Comparison of ENCODE assay signal across 19 cellular contexts in the genomic region with DNA sequence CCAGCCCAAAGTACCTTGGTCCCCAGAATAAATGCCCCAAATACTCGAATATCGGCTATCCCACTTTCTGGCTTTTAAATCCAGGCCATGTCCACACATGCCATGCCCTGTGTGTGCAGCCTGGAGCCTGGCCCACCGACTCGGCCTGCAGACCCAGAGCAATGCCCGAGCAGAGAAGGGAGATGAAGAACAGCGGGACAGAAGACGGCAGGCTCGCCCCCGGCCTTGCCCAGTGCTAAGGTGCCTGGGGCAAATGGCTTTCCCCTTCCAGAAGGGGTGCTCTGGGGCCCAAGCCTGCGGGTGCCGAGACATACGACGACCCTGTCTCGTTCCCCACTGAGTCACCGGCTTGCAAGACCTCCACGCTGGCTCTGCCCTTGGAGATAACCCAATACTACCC. TPM values are rescaled to one million over a fixed set of nuclear protein-coding genes. Genes with fewer than 3 reads are reported as not detected.
"Had no signal": no experiment of that assay in that cellular context is flagged by ENCODE, and none has a peak within 500 bp of the region (broad histone marks: within the 10 kb centered on the region; RNA-seq: fewer than 3 reads in every experiment).

No MANE protein-coding gene starts in this region.

- ATAC-seq: activated CD4-positive, alpha-beta T cell treated with anti-CD3 and anti-CD28 coated beads for 36 hours; effector memory CD8-positive, alpha-beta T cell; naive thymus-derived CD8-positive, alpha-beta T cell; T-helper 17 cell had no signal

- H3K9me3 ChIP-seq: prostate gland, sigmoid colon, uterus had no signal

- H3K36me3 Mint-ChIP-seq: activated naive CD8-positive, alpha-beta T cell treated with anti-CD3 and anti-CD28 coated beads, Interleukin-2, amount 10 ng/mL, durations not matched to agents 7 days and 5 days had no signal

- H3K36me3 ChIP-seq: uterus had no signal

- H3K4me3 Mint-ChIP-seq: activated CD4-positive, alpha-beta memory T cell treated with anti-CD3 and anti-CD28 coated beads, Interleukin-2, amount 10 ng/mL, durations not matched to agents 7 days and 5 days; activated CD4-positive, alpha-beta T cell treated with anti-CD3 and anti-CD28 coated beads for 36 hours; activated naive CD8-positive, alpha-beta T cell treated with anti-CD3 and anti-CD28 coated beads, Interleukin-2, amount 10 ng/mL, durations not matched to agents 7 days and 5 days; immature natural killer cell; naive thymus-derived CD8-positive, alpha-beta T cell; T-helper 17 cell had no signal

- H3K27me3 ChIP-seq: sigmoid colon, uterus had no signal

- H3K27me3 Mint-ChIP-seq: activated CD4-positive, alpha-beta memory T cell treated with anti-CD3 and anti-CD28 coated beads, Interleukin-2, amount 10 ng/mL, durations not matched to agents 7 days and 5 days; activated CD4-positive, alpha-beta T cell treated with anti-CD3 and anti-CD28 coated beads for 36 hours; activated naive CD8-positive, alpha-beta T cell treated with anti-CD3 and anti-CD28 coated beads, Interleukin-2, amount 10 ng/mL, durations not matched to agents 7 days and 5 days; effector memory CD8-positive, alpha-beta T cell; naive thymus-derived CD8-positive, alpha-beta T cell; T-helper 17 cell had no signal

- H3K9me3 Mint-ChIP-seq: activated CD4-positive, alpha-beta memory T cell treated with anti-CD3 and anti-CD28 coated beads, Interleukin-2, amount 10 ng/mL, durations not matched to agents 7 days and 5 days; activated naive CD8-positive, alpha-beta T cell treated with anti-CD3 and anti-CD28 coated beads, Interleukin-2, amount 10 ng/mL, durations not matched to agents 7 days and 5 days; effector memory CD8-positive, alpha-beta T cell; immature natural killer cell; naive thymus-derived CD8-positive, alpha-beta T cell had no signal

- H3K27ac Mint-ChIP-seq: activated CD4-positive, alpha-beta memory T cell treated with anti-CD3 and anti-CD28 coated beads, Interleukin-2, amount 10 ng/mL, durations not matched to agents 7 days and 5 days; activated CD4-positive, alpha-beta T cell treated with anti-CD3 and anti-CD28 coated beads for 36 hours; activated naive CD8-positive, alpha-beta T cell treated with anti-CD3 and anti-CD28 coated beads, Interleukin-2, amount 10 ng/mL, durations not matched to agents 7 days and 5 days; T-helper 17 cell had no signal

- H3K27ac ChIP-seq: epithelial cell of prostate, prostate gland, sigmoid colon, uterus had no signal

- DNase-seq: activated CD4-positive, alpha-beta memory T cell treated with anti-CD3 and anti-CD28 coated beads, Interleukin-2, amount 10 ng/mL, durations not matched to agents 7 days and 5 days; activated CD4-positive, alpha-beta T cell treated with anti-CD3 and anti-CD28 coated beads for 36 hours; activated gamma-delta T cell treated with Interleukin-2 at 50 U/mL for 16 hours; activated naive CD8-positive, alpha-beta T cell treated with anti-CD3 and anti-CD28 coated beads, Interleukin-2, amount 10 ng/mL, durations not matched to agents 7 days and 5 days; activated T-cell treated with anti-CD3 and anti-CD28 coated beads, Interleukin-2, amount 50 U/mL, for 48 hours; anterior cingulate cortex; dermis blood vessel endothelial cell; effector memory CD8-positive, alpha-beta T cell; foreskin melanocyte; immature natural killer cell; naive thymus-derived CD8-positive, alpha-beta T cell; nucleus accumbens; stimulated activated CD4-positive, alpha-beta T cell treated with anti-CD3 and anti-CD28 coated beads, Interleukin-1b, Interleukin-23, amount 100 ng/mL, for 48 hours; T-helper 17 cell had no signal

- H3K4me3 ChIP-seq: prostate gland, sigmoid colon, uterus had no signal

RNA-seq across cellular contexts. Expression of gene CCDC92B, which starts 45.8 kb away (rescaled TPM):
- total RNA-seq: activated CD4-positive, alpha-beta T cell treated with anti-CD3 and anti-CD28 coated beads for 36 hours; dermis blood vessel endothelial cell; fibroblast of lung had no signal
